12 cellular contexts compared by ENCODE assay signal in the genomic region with DNA sequence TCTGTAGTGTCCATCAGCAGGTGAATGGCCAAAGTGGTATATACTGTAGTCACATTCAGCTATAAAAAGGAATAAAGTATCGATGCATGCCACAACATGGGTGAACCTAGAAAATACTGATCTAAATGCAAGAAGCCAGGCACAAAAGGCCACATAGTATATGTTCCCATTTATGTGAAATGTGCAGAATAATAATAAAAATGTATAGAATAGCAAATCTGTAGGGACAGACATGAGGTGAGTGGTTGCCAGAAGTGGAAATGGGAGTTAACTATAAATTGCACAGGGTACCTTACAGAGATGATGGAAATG. TPM values are rescaled to one million over a fixed set of nuclear protein-coding genes. Genes with fewer than 3 reads are reported as not detected.
A peak's percentile ranks its signal among the peaks of the same experiment; 100 is the strongest.
DNase-seq lines count a peak whose midpoint lies in the region; ATAC-seq and TF ChIP-seq lines count a peak whose summit lies in the region.
"Had no signal": no experiment of that assay in that cellular context is flagged by ENCODE, and none has a peak within 500 bp of the region (broad histone marks: within the 10 kb centered on the region; RNA-seq: fewer than 3 reads in every experiment).

No MANE protein-coding gene starts in this region.

- peaks cover 18% of the 10 kb centered on the region for H3K79me1 ChIP-seq in mesenchymal stem cell (replicated peaks; ENCODE audit: low read length, poor library complexity, severe bottlenecking)

- H4K8ac ChIP-seq in mesenchymal stem cell (ENCODE audit: low read length), result no peak overlapping the region

- no peak overlapping the region for H2BK120ac ChIP-seq in mesenchymal stem cell (ENCODE audit: low read depth, low read length)

- H3K9me3 ChIP-seq in right atrium auricular region (no peaks in the 10 kb centered on the region), heart right ventricle (peaks cover 0 to 21% (median 0%) of the 10 kb centered on the region in 11 donors), mesenchymal stem cell (ENCODE audit: control insufficient read depth, low read length) (peaks cover 28% of the 10 kb centered on the region)
- H3K9me3 ChIP-seq: vagina had no signal

- no peak overlapping the region for H3K18ac ChIP-seq in mesenchymal stem cell (ENCODE audit: low read depth in 1 of 2, low read length in 2 of 2)

- H3K36me3 ChIP-seq in right atrium auricular region (peaks cover 51% of the 10 kb centered on the region), heart right ventricle (peaks cover 0 to 87% (median 16%) of the 10 kb centered on the region in 9 donors), mesenchymal stem cell (ENCODE audit: control insufficient read depth in 1 of 2, insufficient read depth in 2 of 2, low read depth in 1 of 2, low read length in 2 of 2) (peaks cover 67 to 84% of the 10 kb centered on the region in 2 experiments)

- no peak overlapping the region for H3K9ac ChIP-seq in mesenchymal stem cell (ENCODE audit: low read length)

- H3K14ac ChIP-seq in mesenchymal stem cell (ENCODE audit: low read length in 2 of 2), result no peak overlapping the region

- H2BK5ac ChIP-seq in mesenchymal stem cell (ENCODE audit: low read depth, low read length, poor library complexity, severe bottlenecking), result no peak overlapping the region

- H3K4me1 ChIP-seq in right atrium auricular region (no peaks in the 10 kb centered on the region), heart right ventricle (peaks cover 0 to 3% (median 0%) of the 10 kb centered on the region in 9 donors), mesenchymal stem cell (ENCODE audit: control insufficient read depth, insufficient read depth, low read depth, low read length) (peaks cover 6% of the 10 kb centered on the region)
- H3K4me1 ChIP-seq: vagina had no signal

- no peak overlapping the region for H4K91ac ChIP-seq in mesenchymal stem cell (ENCODE audit: low read length)

- no peak overlapping the region for H3K4ac ChIP-seq in mesenchymal stem cell (ENCODE audit: low read depth in 1 of 2, low read length in 2 of 2)

- intact Hi-C loops in heart right ventricle (cut with DNase I), result no loop called here

- no peak overlapping the region for H2AK5ac ChIP-seq in mesenchymal stem cell (ENCODE audit: low read length, severe bottlenecking)

- peak overlapping the region; percentile 64 to 68 for H3K27ac ChIP-seq in right atrium auricular region
- H3K27ac ChIP-seq in heart right ventricle, result peak overlapping the region in 4 of 10 donors; percentile 39 to 62 (median 44)
- peak overlapping the region; percentile 96 for H3K27ac ChIP-seq in angular gyrus (ENCODE audit: low read depth, low read length)
- peak overlapping the region; percentile 58 for H3K27ac ChIP-seq in mesenchymal stem cell (ENCODE audit: low read length, poor library complexity, severe bottlenecking)

- no peak for TF ChIP-seq CTCF in right atrium auricular region (IDR thresholded peaks at IDR 0.05)
- TF ChIP-seq CTCF in heart right ventricle (IDR thresholded peaks at IDR 0.05), result no peak
- TF ChIP-seq CTCF in foreskin fibroblast (IDR thresholded peaks at IDR 0.05; ENCODE audit: low read depth, low read length), result no peak

- no peak overlapping the region for H2AFZ ChIP-seq in mesenchymal stem cell (ENCODE audit: low read depth, low read length)

- no peak overlapping the region for H2BK15ac ChIP-seq in mesenchymal stem cell (ENCODE audit: low read depth, poor library complexity, severe bottlenecking)

- ATAC-seq in heart right ventricle (no peak), HG03175 (IDR thresholded peaks at IDR 0.05; ENCODE audit: unreplicated experiment) (no peak)

- no peak overlapping the region for H2BK12ac ChIP-seq in mesenchymal stem cell (ENCODE audit: low read length in 2 of 2)

- H3K23ac ChIP-seq in mesenchymal stem cell (ENCODE audit: low read length in 2 of 2), result no peak overlapping the region

- H3K4me2 ChIP-seq in mesenchymal stem cell (ENCODE audit: low read length, poor library complexity, severe bottlenecking), result no peak overlapping the region

- H3K27me3 ChIP-seq in right atrium auricular region (no peaks in the 10 kb centered on the region), heart right ventricle (no peaks in the 10 kb centered on the region), mesenchymal stem cell (ENCODE audit: control insufficient read depth in 1 of 2, insufficient read depth in 1 of 2, low read length in 2 of 2) (no peaks in the 10 kb centered on the region)
- H3K27me3 ChIP-seq: vagina had no signal

- no peak for DNase-seq in right atrium auricular region (ENCODE audit: low spot score)
- no peak for DNase-seq in heart right ventricle
- DNase-seq in mesenchymal stem cell, result no peak
- DNase-seq in foreskin fibroblast, result no peak
- DNase-seq in stimulated activated CD4-positive, alpha-beta T cell treated with anti-CD3 and anti-CD28 coated beads, Interleukin-4, amount 100 ng/mL, for 1 hour, result no peak
- DNase-seq in nucleus accumbens (lab: John Stamatoyannopoulos, UW), result no peak
- DNase-seq: kidney glomerular epithelial cell, NCI-H774, small intestine had no signal

- WGBS in heart right ventricle, 2 donors, result 92 to 100% methylated on average over 1 of the region's 1 CpG
- WGBS in mesenchymal stem cell, result no CpG with 5 or more reads among the region's 1 CpG

- H3K4me3 ChIP-seq in right atrium auricular region (no peak overlapping the region), heart right ventricle (no peak overlapping the region), mesenchymal stem cell (ENCODE audit: insufficient read depth in 1 of 2, low read depth in 1 of 2, low read length in 2 of 2) (peak overlapping the region in 1 of 2 experiments; percentile 36), foreskin fibroblast (ENCODE audit: low read depth in 1 of 2, low read length in 2 of 2) (no peak overlapping the region)
- H3K4me3 ChIP-seq: vagina had no signal

RNA-seq across cellular contexts. Expression of gene DBNDD1, which starts 23.1 kb away (rescaled TPM):
- total RNA-seq in right atrium auricular region (1 to 10 TPM; 2.9 to 6.2 TPM), heart right ventricle (1 to 10 TPM; 3.0 to 6.8 (median 5.0) TPM)
- 1 to 10 TPM in 1 of 2 donors, under 1 TPM in 1; 0.72 to 2.2 TPM for polyA plus RNA-seq in heart right ventricle
- 5.6 TPM for polyA plus RNA-seq in mesenchymal stem cell (2013, experiment 1 of 2)
- 5.2 TPM for polyA plus RNA-seq in mesenchymal stem cell (2013, experiment 2 of 2)

RNA-seq across cellular contexts. Expression of gene DEF8, which starts 47.6 kb away (rescaled TPM):
- total RNA-seq in right atrium auricular region (10 to 100 TPM; 50.1 to 69.8 TPM), heart right ventricle (10 to 100 TPM; 29.3 to 47.6 (median 34.9) TPM)
- 10 to 100 TPM; 62.6 to 64.8 TPM for polyA plus RNA-seq in heart right ventricle
- polyA plus RNA-seq in mesenchymal stem cell (2013, experiment 1 of 2), result 68.5 TPM
- 65.6 TPM for polyA plus RNA-seq in mesenchymal stem cell (2013, experiment 2 of 2)
